In the genomic region with DNA sequence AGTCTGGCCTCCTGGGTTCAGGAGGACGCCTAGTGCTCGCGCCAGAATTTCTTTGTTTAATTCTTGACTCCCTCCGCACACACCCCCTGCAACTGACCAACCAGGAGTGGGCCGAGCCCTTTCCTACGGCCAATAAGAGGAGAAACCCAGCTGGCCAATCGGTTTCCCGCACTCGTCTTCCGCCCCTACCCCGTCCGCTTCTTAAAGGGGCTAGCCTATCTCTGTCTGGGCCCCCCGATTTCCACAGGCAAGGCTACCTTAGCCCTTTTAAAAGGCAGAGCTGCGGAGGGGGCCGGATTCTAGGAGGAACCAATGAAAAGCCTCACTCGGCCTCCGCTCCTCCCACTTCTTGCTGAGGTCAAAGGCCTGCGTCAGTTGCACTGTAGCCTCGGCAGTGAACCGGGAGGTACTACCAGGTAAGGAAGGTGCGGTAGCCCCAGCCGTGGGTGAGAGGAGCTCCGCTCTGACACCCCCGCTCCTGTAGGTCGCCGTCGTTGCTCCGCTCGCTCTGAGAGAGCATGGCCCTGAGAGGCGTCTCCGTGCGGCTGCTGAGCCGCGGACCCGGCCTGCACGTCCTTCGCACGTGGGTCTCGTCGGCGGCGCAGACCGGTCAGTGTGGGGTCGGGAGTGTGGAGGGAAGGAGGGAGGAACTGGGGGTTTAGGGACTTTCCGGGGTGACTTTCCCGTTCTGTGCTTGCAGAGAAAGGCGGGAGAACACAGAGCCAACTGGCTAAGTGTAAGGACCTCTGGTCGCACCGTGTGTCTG, we compare ENCODE assay signal across 8 cellular contexts. TPM values are rescaled to one million over a fixed set of nuclear protein-coding genes. Genes with fewer than 3 reads are reported as not detected.
DNase-seq lines count a peak whose midpoint lies in the region; ATAC-seq, FAIRE-seq and TF ChIP-seq lines count a peak whose summit lies in the region.

A gene (plus strand): TSS at position 374 of the 766 bp plus-strand sequence. CDS start 145 bp downstream, at position 519.

- no peaks in the 10 kb centered on the region for H3K36me3 ChIP-seq in small intestine (ENCODE audit: control insufficient read depth in 2 of 2, insufficient read depth in 2 of 2, low read length in 2 of 2)

- peak within 1 kb of the TSS; percentile 96 for H3K27ac Mint-ChIP-seq in WTC11

- DNase-seq in AG04449 (ENCODE audit: low read depth, low spot score) (peak; percentile 92), NCI-H226 (peak; percentile 100), WTC11 (ENCODE audit: low spot score) (peak; percentile 98), cardiac fibroblast (ENCODE audit: low read depth in 2 of 2) (peak; percentile 99), iPS-NIHi11 (ENCODE audit: low spot score) (peak; percentile 95), small intestine (peak; percentile 100)

- H3K4me1 Mint-ChIP-seq in WTC11, result peaks cover 22% of the 10 kb centered on the region

- TF ChIP-seq CTCF in AG04449 (IDR thresholded peaks at IDR 0.05; ENCODE audit: insufficient read depth, low read length, missing control alignments), result no peak
- no peak for TF ChIP-seq CTCF in WTC11 (IDR thresholded peaks at IDR 0.05)
- no peak for TF ChIP-seq CTCF in cardiac fibroblast (IDR thresholded peaks at IDR 0.05; ENCODE audit: low read depth, low read length)

- H3K4me3 Mint-ChIP-seq in WTC11, result peak within 1 kb of the TSS; percentile 99

- peaks cover 20% of the 10 kb centered on the region for H3K36me3 Mint-ChIP-seq in WTC11

- H3K9me3 Mint-ChIP-seq in WTC11, result no peaks in the 10 kb centered on the region

- peak within 1 kb of the TSS; percentile 56 to 86 for H3K27ac ChIP-seq in small intestine (ENCODE audit: low read depth in 1 of 2, low read length in 1 of 2)

- no peaks in the 10 kb centered on the region for H3K9me3 ChIP-seq in small intestine (ENCODE audit: control insufficient read depth, low read depth)

- POLR2A ChIA-PET in AG04449 (lab: Yijun Ruan, JAX) (interaction anchor here (1.8 kb wide), 1 partner anchor 10 kb away, joined by 9 read pairs; a partner anchor contains a TSS), WTC11 (lab: Charles Lee) (interaction anchor here (0.6 to 2.4 kb wide), 25 partner anchors 8 to 1657 kb away, joined by 3 to 27 read pairs (median 3); a partner anchor contains a TSS)

- peaks cover 0 to 3% of the 10 kb centered on the region in 2 donors for H3K4me1 ChIP-seq in small intestine (ENCODE audit: control insufficient read depth in 2 of 2, insufficient read depth in 1 of 2, low read depth in 1 of 2, low read length in 1 of 2)

- FAIRE-seq in small intestine (lab: Jason Lieb, UNC), result peak; percentile 75

- peak; percentile 72 for ATAC-seq in GM18873 (IDR thresholded peaks at IDR 0.05; ENCODE audit: low FRiP score, unreplicated experiment)
- ATAC-seq in HG03139 (IDR thresholded peaks at IDR 0.05; ENCODE audit: unreplicated experiment), result peak; percentile 83
- ATAC-seq in WTC11, result peak; percentile 96

- H3K27me3 ChIP-seq in small intestine (ENCODE audit: control insufficient read depth in 2 of 2, insufficient read depth in 2 of 2, low read length in 2 of 2), result no peaks in the 10 kb centered on the region

- H3K4me3 ChIP-seq in AG04449 (ENCODE audit: low read depth, low read length) (peak within 1 kb of the TSS; percentile 94), cardiac fibroblast (replicated peaks in 1 of 2; ENCODE audit: low read depth in 2 of 2, low read length in 2 of 2) (peak within 1 kb of the TSS; percentile 97 to 98), small intestine (ENCODE audit: low read depth in 1 of 2, low read length in 2 of 2) (peak within 1 kb of the TSS; percentile 72 to 77)

- CTCF ChIA-PET in AG04449 (lab: Yijun Ruan, JAX), result interaction anchor here (0.6 to 2.9 kb wide), 8 partner anchors 8 to 74 kb away, joined by 3 to 17 read pairs (median 4); a partner anchor contains a TSS
- CTCF ChIA-PET in WTC11 (lab: Charles Lee), result interaction anchor here (0.6 to 3.4 kb wide), 18 partner anchors 9 to 210 kb away, joined by 3 to 33 read pairs (median 4); a partner anchor contains a TSS

- WGBS in small intestine, 3 donors, result 0 to 1% (median 0%) methylated on average over 49 of the region's 49 CpGs

- peaks cover 20% of the 10 kb centered on the region for H3K27me3 Mint-ChIP-seq in WTC11 (ENCODE audit: low read depth)

TF ChIP-seq in WTC11, 78 proteins besides CTCF, POLR2A, EP300 and RAD21 (continues in another document):
- TF ChIP-seq, protein P1, sequence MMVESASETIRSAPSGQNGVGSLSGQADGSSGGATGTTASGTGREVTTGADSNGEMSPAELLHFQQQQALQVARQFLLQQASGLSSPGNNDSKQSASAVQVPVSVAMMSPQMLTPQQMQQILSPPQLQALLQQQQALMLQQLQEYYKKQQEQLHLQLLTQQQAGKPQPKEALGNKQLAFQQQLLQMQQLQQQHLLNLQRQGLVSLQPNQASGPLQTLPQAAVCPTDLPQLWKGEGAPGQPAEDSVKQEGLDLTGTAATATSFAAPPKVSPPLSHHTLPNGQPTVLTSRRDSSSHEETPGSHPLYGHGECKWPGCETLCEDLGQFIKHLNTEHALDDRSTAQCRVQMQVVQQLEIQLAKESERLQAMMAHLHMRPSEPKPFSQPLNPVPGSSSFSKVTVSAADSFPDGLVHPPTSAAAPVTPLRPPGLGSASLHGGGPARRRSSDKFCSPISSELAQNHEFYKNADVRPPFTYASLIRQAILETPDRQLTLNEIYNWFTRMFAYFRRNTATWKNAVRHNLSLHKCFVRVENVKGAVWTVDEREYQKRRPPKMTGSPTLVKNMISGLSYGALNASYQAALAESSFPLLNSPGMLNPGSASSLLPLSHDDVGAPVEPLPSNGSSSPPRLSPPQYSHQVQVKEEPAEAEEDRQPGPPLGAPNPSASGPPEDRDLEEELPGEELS (CRISPR knock-in tag; IDR thresholded peaks at IDR 0.05), result peak; percentile 74; the same call in 1 of the 2 replicates
- TF ChIP-seq SP1 (CRISPR knock-in tag; conservative IDR thresholded peaks at IDR 0.05) (peak; percentile 98), ZNF263 (CRISPR knock-in tag; IDR thresholded peaks at IDR 0.05; ENCODE audit: low read depth) (no peak), ETV6 (CRISPR knock-in tag; IDR thresholded peaks at IDR 0.05) (0 out of 2 replicates have a peak, but pooled peaks have one; percentile 20), NR3C1 (CRISPR knock-in tag; conservative IDR thresholded peaks at IDR 0.05; ENCODE audit: low read depth) (no peak), TEAD1 (CRISPR knock-in tag; IDR thresholded peaks at IDR 0.05) (no peak), ZBTB21 (CRISPR knock-in tag; IDR thresholded peaks at IDR 0.05; ENCODE audit: borderline replicate concordance) (peak; percentile 60; the same call in 1 of the 2 replicates), MXD4 (CRISPR knock-in tag; IDR thresholded peaks at IDR 0.05; ENCODE audit: borderline replicate concordance) (no peak)
- TF ChIP-seq, protein P2, sequence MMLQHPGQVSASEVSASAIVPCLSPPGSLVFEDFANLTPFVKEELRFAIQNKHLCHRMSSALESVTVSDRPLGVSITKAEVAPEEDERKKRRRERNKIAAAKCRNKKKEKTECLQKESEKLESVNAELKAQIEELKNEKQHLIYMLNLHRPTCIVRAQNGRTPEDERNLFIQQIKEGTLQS (CRISPR knock-in tag; conservative IDR thresholded peaks at IDR 0.05), result no peak
- TF ChIP-seq, protein P3, sequence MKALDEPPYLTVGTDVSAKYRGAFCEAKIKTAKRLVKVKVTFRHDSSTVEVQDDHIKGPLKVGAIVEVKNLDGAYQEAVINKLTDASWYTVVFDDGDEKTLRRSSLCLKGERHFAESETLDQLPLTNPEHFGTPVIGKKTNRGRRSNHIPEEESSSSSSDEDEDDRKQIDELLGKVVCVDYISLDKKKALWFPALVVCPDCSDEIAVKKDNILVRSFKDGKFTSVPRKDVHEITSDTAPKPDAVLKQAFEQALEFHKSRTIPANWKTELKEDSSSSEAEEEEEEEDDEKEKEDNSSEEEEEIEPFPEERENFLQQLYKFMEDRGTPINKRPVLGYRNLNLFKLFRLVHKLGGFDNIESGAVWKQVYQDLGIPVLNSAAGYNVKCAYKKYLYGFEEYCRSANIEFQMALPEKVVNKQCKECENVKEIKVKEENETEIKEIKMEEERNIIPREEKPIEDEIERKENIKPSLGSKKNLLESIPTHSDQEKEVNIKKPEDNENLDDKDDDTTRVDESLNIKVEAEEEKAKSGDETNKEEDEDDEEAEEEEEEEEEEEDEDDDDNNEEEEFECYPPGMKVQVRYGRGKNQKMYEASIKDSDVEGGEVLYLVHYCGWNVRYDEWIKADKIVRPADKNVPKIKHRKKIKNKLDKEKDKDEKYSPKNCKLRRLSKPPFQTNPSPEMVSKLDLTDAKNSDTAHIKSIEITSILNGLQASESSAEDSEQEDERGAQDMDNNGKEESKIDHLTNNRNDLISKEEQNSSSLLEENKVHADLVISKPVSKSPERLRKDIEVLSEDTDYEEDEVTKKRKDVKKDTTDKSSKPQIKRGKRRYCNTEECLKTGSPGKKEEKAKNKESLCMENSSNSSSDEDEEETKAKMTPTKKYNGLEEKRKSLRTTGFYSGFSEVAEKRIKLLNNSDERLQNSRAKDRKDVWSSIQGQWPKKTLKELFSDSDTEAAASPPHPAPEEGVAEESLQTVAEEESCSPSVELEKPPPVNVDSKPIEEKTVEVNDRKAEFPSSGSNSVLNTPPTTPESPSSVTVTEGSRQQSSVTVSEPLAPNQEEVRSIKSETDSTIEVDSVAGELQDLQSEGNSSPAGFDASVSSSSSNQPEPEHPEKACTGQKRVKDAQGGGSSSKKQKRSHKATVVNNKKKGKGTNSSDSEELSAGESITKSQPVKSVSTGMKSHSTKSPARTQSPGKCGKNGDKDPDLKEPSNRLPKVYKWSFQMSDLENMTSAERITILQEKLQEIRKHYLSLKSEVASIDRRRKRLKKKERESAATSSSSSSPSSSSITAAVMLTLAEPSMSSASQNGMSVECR (CRISPR knock-in tag; IDR thresholded peaks at IDR 0.05; ENCODE audit: borderline replicate concordance), result peak; percentile 91
- TF ChIP-seq, protein P4, sequence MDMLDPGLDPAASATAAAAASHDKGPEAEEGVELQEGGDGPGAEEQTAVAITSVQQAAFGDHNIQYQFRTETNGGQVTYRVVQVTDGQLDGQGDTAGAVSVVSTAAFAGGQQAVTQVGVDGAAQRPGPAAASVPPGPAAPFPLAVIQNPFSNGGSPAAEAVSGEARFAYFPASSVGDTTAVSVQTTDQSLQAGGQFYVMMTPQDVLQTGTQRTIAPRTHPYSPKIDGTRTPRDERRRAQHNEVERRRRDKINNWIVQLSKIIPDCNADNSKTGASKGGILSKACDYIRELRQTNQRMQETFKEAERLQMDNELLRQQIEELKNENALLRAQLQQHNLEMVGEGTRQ (CRISPR knock-in tag; IDR thresholded peaks at IDR 0.05), result peak; percentile 10; the same call in 1 of the 2 replicates

RNA-seq across cellular contexts. Expression of the gene that starts here (rescaled TPM):
- total RNA-seq in WTC11 (2021), result 58.6 to 69.0 TPM (median 59.8 TPM) in 3 replicates
- 10 to 100 TPM; 25.7 to 38.9 (median 30.9) TPM for polyA plus RNA-seq in small intestine

Comparison
In these comparisons a context has a peak if more than half of its experiments do, and no peak if none do; other contexts are left out.
1. Peak in every context shown above with its lines: DNase-seq, ATAC-seq, H3K4me3 ChIP-seq and H3K27ac ChIP-seq.